Comparison of ENCODE assay signal across 25 cellular contexts in genomic region chrX:71496476-71496875, GRCh38.
"Had no signal": no experiment of that assay in that cellular context is flagged by ENCODE, and none has a peak within 500 bp of the region (broad histone marks: within the 10 kb centered on the region; RNA-seq: fewer than 3 reads in every experiment).

No MANE protein-coding gene starts in this region.

- H3K9me3 ChIP-seq: adrenal gland, Peyer's patch, SJCRH30, SK-N-SH had no signal

- H3K4me1 ChIP-seq: adrenal gland, Peyer's patch, SJCRH30 had no signal

- H3K36me3 ChIP-seq: adrenal gland, Peyer's patch, SJCRH30 had no signal

- DNase-seq: activated CD4-positive, alpha-beta T cell treated with anti-CD3 and anti-CD28 coated beads for 48 hours; activated CD4-positive, alpha-beta T cell treated with anti-CD3 and anti-CD28 coated beads, Interleukin-2, amount 50 U/mL, for 4 hours; activated CD4-positive, CD25-positive, alpha-beta regulatory T cell treated with anti-CD3 and anti-CD28 coated beads, Interleukin-2, amount 50 U/mL, for 72 hours; activated CD8-positive, alpha-beta T cell treated with anti-CD3 and anti-CD28 coated beads, Interleukin-2, amount 10 ng/mL, durations not matched to agents 7 days and 5 days; activated gamma-delta T cell; activated naive CD4-positive, alpha-beta T cell treated with anti-CD3 and anti-CD28 coated beads, Interleukin-2, amount 10 ng/mL, durations not matched to agents 7 days and 5 days; activated naive CD8-positive, alpha-beta T cell treated with anti-CD3 and anti-CD28 coated beads, Interleukin-2, amount 10 ng/mL, durations not matched to agents 7 days and 5 days; activated T-cell treated with anti-CD3 and anti-CD28 coated beads, Interleukin-2, amount 50 U/mL, for 4 hours; adrenal gland; anterior cingulate cortex; cerebellar nuclear complex; MM.1S; NCI-H1105 treated with DMSO at 0.1 percent for 48 hours; NCI-H187 treated with DMSO at 0.1 percent for 48 hours; NCI-H2081 treated with DMSO at 0.1 percent for 48 hours; NCI-H446; NCI-H524; Peyer's patch; Right ventricle myocardium superior; SJCRH30; SK-N-SH; T-helper 1 cell had no signal

- H3K9me3 Mint-ChIP-seq: activated naive CD4-positive, alpha-beta T cell treated with anti-CD3 and anti-CD28 coated beads, Interleukin-2, amount 10 ng/mL, durations not matched to agents 7 days and 5 days; activated naive CD8-positive, alpha-beta T cell treated with anti-CD3 and anti-CD28 coated beads, Interleukin-2, amount 10 ng/mL, durations not matched to agents 7 days and 5 days; activated T-cell treated with anti-CD3 and anti-CD28 coated beads, Interleukin-2, amount 50 U/mL, for 4 hours; activated T-helper 17 cell treated with anti-CD3 and anti-CD28 coated beads, Interleukin-2, amount 50 U/mL, for 72 hours had no signal

- H3K27me3 Mint-ChIP-seq: activated naive CD8-positive, alpha-beta T cell treated with anti-CD3 and anti-CD28 coated beads, Interleukin-2, amount 10 ng/mL, durations not matched to agents 7 days and 5 days; activated T-helper 17 cell treated with anti-CD3 and anti-CD28 coated beads, Interleukin-2, amount 50 U/mL, for 72 hours had no signal

- H3K4me2 ChIP-seq: SK-N-SH had no signal

- H3K4me3 ChIP-seq: adrenal gland, Peyer's patch, SJCRH30 had no signal

- H3K9ac ChIP-seq: SK-N-SH had no signal

- H3K27ac ChIP-seq: adrenal gland, Peyer's patch, RWPE1, SJCRH30 had no signal

- H3K4me3 Mint-ChIP-seq: activated CD8-positive, alpha-beta T cell treated with anti-CD3 and anti-CD28 coated beads, Interleukin-2, amount 10 ng/mL, durations not matched to agents 7 days and 5 days; activated naive CD4-positive, alpha-beta T cell treated with anti-CD3 and anti-CD28 coated beads, Interleukin-2, amount 10 ng/mL, durations not matched to agents 7 days and 5 days; activated naive CD8-positive, alpha-beta T cell treated with anti-CD3 and anti-CD28 coated beads, Interleukin-2, amount 10 ng/mL, durations not matched to agents 7 days and 5 days; activated T-cell treated with anti-CD3 and anti-CD28 coated beads, Interleukin-2, amount 50 U/mL, for 4 hours; activated T-helper 17 cell treated with anti-CD3 and anti-CD28 coated beads, Interleukin-2, amount 50 U/mL, for 72 hours; WTC11 had no signal

- H3K9me2 ChIP-seq: SK-N-SH had no signal

- H3K27me3 ChIP-seq: adrenal gland, Peyer's patch, SJCRH30 had no signal

- ATAC-seq: activated CD8-positive, alpha-beta T cell treated with anti-CD3 and anti-CD28 coated beads, Interleukin-2, amount 10 ng/mL, durations not matched to agents 7 days and 5 days; activated T-cell treated with anti-CD3 and anti-CD28 coated beads, Interleukin-2, amount 50 U/mL, for 4 hours; activated T-helper 17 cell treated with anti-CD3 and anti-CD28 coated beads, Interleukin-2, amount 50 U/mL, for 72 hours; WTC11 had no signal

- H3K4me1 Mint-ChIP-seq: activated T-helper 17 cell treated with anti-CD3 and anti-CD28 coated beads, Interleukin-2, amount 50 U/mL, for 72 hours had no signal

- H3K36me3 Mint-ChIP-seq: activated naive CD4-positive, alpha-beta T cell treated with anti-CD3 and anti-CD28 coated beads, Interleukin-2, amount 10 ng/mL, durations not matched to agents 7 days and 5 days; activated naive CD8-positive, alpha-beta T cell treated with anti-CD3 and anti-CD28 coated beads, Interleukin-2, amount 10 ng/mL, durations not matched to agents 7 days and 5 days; WTC11 had no signal

- H3K27ac Mint-ChIP-seq: activated CD8-positive, alpha-beta T cell treated with anti-CD3 and anti-CD28 coated beads, Interleukin-2, amount 10 ng/mL, durations not matched to agents 7 days and 5 days; activated naive CD4-positive, alpha-beta T cell treated with anti-CD3 and anti-CD28 coated beads, Interleukin-2, amount 10 ng/mL, durations not matched to agents 7 days and 5 days; activated naive CD8-positive, alpha-beta T cell treated with anti-CD3 and anti-CD28 coated beads, Interleukin-2, amount 10 ng/mL, durations not matched to agents 7 days and 5 days; activated T-helper 17 cell treated with anti-CD3 and anti-CD28 coated beads, Interleukin-2, amount 50 U/mL, for 72 hours; WTC11 had no signal
